Comparison of ENCODE assay signal across 17 cellular contexts in genomic region chr5:135487839-135488514, GRCh38. TPM values are rescaled to one million over a fixed set of nuclear protein-coding genes. Genes with fewer than 3 reads are reported as not detected.
DNase-seq lines count a peak whose midpoint lies in the region; ATAC-seq and TF ChIP-seq lines count a peak whose summit lies in the region.
"Had no signal": no experiment of that assay in that cellular context is flagged by ENCODE, and none has a peak within 500 bp of the region (broad histone marks: within the 10 kb centered on the region; RNA-seq: fewer than 3 reads in every experiment).

No MANE protein-coding gene starts in this region.

- H3K36me3 Mint-ChIP-seq in activated CD8-positive, alpha-beta T cell treated with anti-CD3 and anti-CD28 coated beads, Interleukin-2, amount 10 ng/mL, durations not matched to agents 7 days and 5 days (ENCODE audit: low read depth): peaks cover 2% of the 10 kb centered on the region
- no peaks in the 10 kb centered on the region for H3K36me3 Mint-ChIP-seq in activated T-helper 2 cell treated with anti-CD3 and anti-CD28 coated beads, Interferon-gamma antibody, Interleukin-2, Interleukin-4, amounts not matched to agents 10 μg/mL and 5 μg/mL and 100 μg/mL, durations not matched to agents 14 hours and 24 hours and 36 hours (ENCODE audit: low read depth)
- H3K36me3 Mint-ChIP-seq: activated naive CD8-positive, alpha-beta T cell treated with anti-CD3 and anti-CD28 coated beads for 36 hours had no signal

- H3K27me3 Mint-ChIP-seq in activated CD8-positive, alpha-beta T cell treated with anti-CD3 and anti-CD28 coated beads, Interleukin-2, amount 10 ng/mL, durations not matched to agents 7 days and 5 days (ENCODE audit: low read depth): peaks cover 75% of the 10 kb centered on the region
- H3K27me3 Mint-ChIP-seq in activated T-helper 2 cell treated with anti-CD3 and anti-CD28 coated beads, Interferon-gamma antibody, Interleukin-2, Interleukin-4, amounts not matched to agents 10 μg/mL and 5 μg/mL and 100 μg/mL, durations not matched to agents 14 hours and 24 hours and 36 hours (ENCODE audit: low read depth): peaks cover 68% of the 10 kb centered on the region

- H3K4me3 ChIP-seq in foreskin fibroblast (ENCODE audit: low read depth in 1 of 2, low read length in 2 of 2): peak overlapping the region; percentile 46 to 49

- no peak overlapping the region for H3K27ac Mint-ChIP-seq in activated CD8-positive, alpha-beta T cell treated with anti-CD3 and anti-CD28 coated beads, Interleukin-2, amount 10 ng/mL, durations not matched to agents 7 days and 5 days
- H3K27ac Mint-ChIP-seq in activated T-helper 2 cell treated with anti-CD3 and anti-CD28 coated beads, Interferon-gamma antibody, Interleukin-2, Interleukin-4, amounts not matched to agents 10 μg/mL and 5 μg/mL and 100 μg/mL, durations not matched to agents 14 hours and 24 hours and 36 hours: no peak overlapping the region
- H3K27ac Mint-ChIP-seq: activated naive CD8-positive, alpha-beta T cell treated with anti-CD3 and anti-CD28 coated beads for 36 hours had no signal

- no peaks in the 10 kb centered on the region for H3K9me3 Mint-ChIP-seq in activated CD8-positive, alpha-beta T cell treated with anti-CD3 and anti-CD28 coated beads, Interleukin-2, amount 10 ng/mL, durations not matched to agents 7 days and 5 days (ENCODE audit: insufficient read depth)
- H3K9me3 Mint-ChIP-seq in activated T-helper 2 cell treated with anti-CD3 and anti-CD28 coated beads, Interferon-gamma antibody, Interleukin-2, Interleukin-4, amounts not matched to agents 10 μg/mL and 5 μg/mL and 100 μg/mL, durations not matched to agents 14 hours and 24 hours and 36 hours: no peaks in the 10 kb centered on the region
- H3K9me3 Mint-ChIP-seq: activated naive CD8-positive, alpha-beta T cell treated with anti-CD3 and anti-CD28 coated beads for 36 hours had no signal

- ATAC-seq in GM19463 (IDR thresholded peaks at IDR 0.05; ENCODE audit: unreplicated experiment): no peak
- ATAC-seq in activated CD8-positive, alpha-beta T cell treated with anti-CD3 and anti-CD28 coated beads, Interleukin-2, amount 10 ng/mL, durations not matched to agents 7 days and 5 days: no peak
- ATAC-seq: left colon had no signal

- TF ChIP-seq CTCF in RWPE1 (conservative IDR thresholded peaks at IDR 0.05; ENCODE audit: low read depth) (no peak), foreskin fibroblast (IDR thresholded peaks at IDR 0.05; ENCODE audit: low read depth, low read length) (no peak)

- H3K27ac ChIP-seq in RWPE1: peak overlapping the region; percentile 68
- H3K27ac ChIP-seq: epithelial cell of prostate, heart right ventricle had no signal

- H3K4me1 Mint-ChIP-seq in activated CD8-positive, alpha-beta T cell treated with anti-CD3 and anti-CD28 coated beads, Interleukin-2, amount 10 ng/mL, durations not matched to agents 7 days and 5 days (ENCODE audit: low read depth): peaks cover 7% of the 10 kb centered on the region
- H3K4me1 Mint-ChIP-seq in activated T-helper 2 cell treated with anti-CD3 and anti-CD28 coated beads, Interferon-gamma antibody, Interleukin-2, Interleukin-4, amounts not matched to agents 10 μg/mL and 5 μg/mL and 100 μg/mL, durations not matched to agents 14 hours and 24 hours and 36 hours (ENCODE audit: low read depth): peaks cover 2% of the 10 kb centered on the region

- DNase-seq in NCI-H524 (lab: John Stamatoyannopoulos, UW): peak; percentile 25 to 32
- DNase-seq in NCI-H524 treated with DMSO at 0.1 percent for 48 hours (lab: John Stamatoyannopoulos, UW): no peak
- no peak for DNase-seq in RWPE1 (ENCODE audit: low spot score)
- no peak for DNase-seq in foreskin fibroblast
- peak; percentile 57 for DNase-seq in retina
- DNase-seq in activated CD8-positive, alpha-beta T cell treated with anti-CD3 and anti-CD28 coated beads, Interleukin-2, amount 10 ng/mL, durations not matched to agents 7 days and 5 days: no peak
- no peak for DNase-seq in activated T-helper 2 cell treated with anti-CD3 and anti-CD28 coated beads, Interferon-gamma antibody, Interleukin-2, Interleukin-4, amounts not matched to agents 10 μg/mL and 5 μg/mL and 100 μg/mL, durations not matched to agents 14 hours and 24 hours and 36 hours (ENCODE audit: low spot score)
- DNase-seq: activated naive CD8-positive, alpha-beta T cell treated with anti-CD3 and anti-CD28 coated beads for 36 hours; GDM1; left colon; NCI-H2081 treated with DMSO at 0.1 percent for 48 hours; stimulated activated naive CD4-positive, alpha-beta T cell treated with Interleukin-2 at 50 U/mL for 16 hours had no signal

- intact Hi-C loops in activated T-helper 2 cell treated with anti-CD3 and anti-CD28 coated beads, Interferon-gamma antibody, Interleukin-2, Interleukin-4, amounts not matched to agents 10 μg/mL and 5 μg/mL and 100 μg/mL, durations not matched to agents 14 hours and 24 hours and 36 hours (cut with micrococcal nuclease): loop anchor here (2.0 kb wide), 1 partner anchor 47 kb away; the partner anchor contains the start of gene NEUROG1

- CTCF ChIA-PET in RWPE1 (lab: Yijun Ruan, JAX): interaction anchor here (0.5 to 1.9 kb wide), 9 partner anchors 13 to 580 kb away, joined by 3 to 12 read pairs (median 3); no protein-coding TSS in a partner anchor
- CTCF ChIA-PET in activated CD8-positive, alpha-beta T cell treated with anti-CD3 and anti-CD28 coated beads, Interleukin-2, amount 10 ng/mL, durations not matched to agents 7 days and 5 days (lab: Charles Lee): interaction anchor here (1.0 to 1.9 kb wide), 3 partner anchors 22 to 75 kb away, joined by 3 to 8 read pairs (median 4); no protein-coding TSS in a partner anchor

- no peak overlapping the region for H3K4me3 Mint-ChIP-seq in activated CD8-positive, alpha-beta T cell treated with anti-CD3 and anti-CD28 coated beads, Interleukin-2, amount 10 ng/mL, durations not matched to agents 7 days and 5 days
- H3K4me3 Mint-ChIP-seq in activated T-helper 2 cell treated with anti-CD3 and anti-CD28 coated beads, Interferon-gamma antibody, Interleukin-2, Interleukin-4, amounts not matched to agents 10 μg/mL and 5 μg/mL and 100 μg/mL, durations not matched to agents 14 hours and 24 hours and 36 hours (ENCODE audit: low read depth): no peak overlapping the region
- H3K4me3 Mint-ChIP-seq: activated naive CD8-positive, alpha-beta T cell treated with anti-CD3 and anti-CD28 coated beads for 36 hours had no signal

- POLR2A ChIA-PET in RWPE1 (lab: Yijun Ruan, JAX; ENCODE audit: low non-redundant PET): interaction anchor here (0.6 kb wide), 1 partner anchor 179 kb away, joined by 3 read pairs; no protein-coding TSS in a partner anchor
- POLR2A ChIA-PET in activated CD8-positive, alpha-beta T cell treated with anti-CD3 and anti-CD28 coated beads, Interleukin-2, amount 10 ng/mL, durations not matched to agents 7 days and 5 days (lab: Charles Lee): no interaction called here

RNA-seq across cellular contexts. Expression of gene TIFAB, which starts 35.8 kb away (rescaled TPM):
- not detected for total RNA-seq in activated CD8-positive, alpha-beta T cell treated with anti-CD3 and anti-CD28 coated beads, Interleukin-2, amount 10 ng/mL, durations not matched to agents 7 days and 5 days
- total RNA-seq in activated T-helper 2 cell treated with anti-CD3 and anti-CD28 coated beads, Interferon-gamma antibody, Interleukin-2, Interleukin-4, amounts not matched to agents 10 μg/mL and 5 μg/mL and 100 μg/mL, durations not matched to agents 14 hours and 24 hours and 36 hours: not detected in 2 replicates
- total RNA-seq: activated naive CD8-positive, alpha-beta T cell treated with anti-CD3 and anti-CD28 coated beads for 36 hours; cerebellum; renal cortical epithelial cell had no signal

RNA-seq across cellular contexts. Expression of gene DCANP1, which starts 40.8 kb away (rescaled TPM):
- total RNA-seq in activated CD8-positive, alpha-beta T cell treated with anti-CD3 and anti-CD28 coated beads, Interleukin-2, amount 10 ng/mL, durations not matched to agents 7 days and 5 days: not detected
- not detected in 2 replicates for total RNA-seq in activated T-helper 2 cell treated with anti-CD3 and anti-CD28 coated beads, Interferon-gamma antibody, Interleukin-2, Interleukin-4, amounts not matched to agents 10 μg/mL and 5 μg/mL and 100 μg/mL, durations not matched to agents 14 hours and 24 hours and 36 hours
- total RNA-seq: activated naive CD8-positive, alpha-beta T cell treated with anti-CD3 and anti-CD28 coated beads for 36 hours; cerebellum; heart right ventricle; renal cortical epithelial cell had no signal

RNA-seq across cellular contexts. Expression of gene NEUROG1, which starts 47.8 kb away (rescaled TPM):
- not detected for total RNA-seq in activated CD8-positive, alpha-beta T cell treated with anti-CD3 and anti-CD28 coated beads, Interleukin-2, amount 10 ng/mL, durations not matched to agents 7 days and 5 days
- total RNA-seq in activated T-helper 2 cell treated with anti-CD3 and anti-CD28 coated beads, Interferon-gamma antibody, Interleukin-2, Interleukin-4, amounts not matched to agents 10 μg/mL and 5 μg/mL and 100 μg/mL, durations not matched to agents 14 hours and 24 hours and 36 hours: not detected in 2 replicates
- total RNA-seq: activated naive CD8-positive, alpha-beta T cell treated with anti-CD3 and anti-CD28 coated beads for 36 hours; heart right ventricle; left colon; renal cortical epithelial cell had no signal

Comparison
In these comparisons a context has a peak if more than half of its experiments do, and no peak if none do; other contexts are left out.
1. DNase-seq: peak in NCI-H524 (2 of 2) and retina (single experiment); none in NCI-H524 treated with DMSO at 0.1 percent for 48 hours (single experiment), RWPE1 (single experiment), foreskin fibroblast (0 of 2), activated CD8-positive, alpha-beta T cell treated with anti-CD3 and anti-CD28 coated beads, Interleukin-2, amount 10 ng/mL, durations not matched to agents 7 days and 5 days (single experiment) and activated T-helper 2 cell treated with anti-CD3 and anti-CD28 coated beads, Interferon-gamma antibody, Interleukin-2, Interleukin-4, amounts not matched to agents 10 μg/mL and 5 μg/mL and 100 μg/mL, durations not matched to agents 14 hours and 24 hours and 36 hours (single experiment).